Comparison of ENCODE assay signal across 14 cellular contexts in genomic region chr21:33042812-33043211, GRCh38. TPM values are rescaled to one million over a fixed set of nuclear protein-coding genes. Genes with fewer than 3 reads are reported as not detected.
DNase-seq lines count a peak whose midpoint lies in the region; ATAC-seq and TF ChIP-seq lines count a peak whose summit lies in the region.
"Had no signal": no experiment of that assay in that cellular context is flagged by ENCODE, and none has a peak within 500 bp of the region (broad histone marks: within the 10 kb centered on the region; RNA-seq: fewer than 3 reads in every experiment).

No MANE protein-coding gene starts in this region.

- no peaks in the 10 kb centered on the region for H3K9me3 Mint-ChIP-seq in activated CD8-positive, alpha-beta T cell treated with anti-CD3 and anti-CD28 coated beads for 36 hours
- H3K9me3 Mint-ChIP-seq: activated naive CD4-positive, alpha-beta T cell treated with anti-CD3 and anti-CD28 coated beads, Interleukin-2, amount 10 ng/mL, durations not matched to agents 7 days and 5 days had no signal

- intact Hi-C loops in activated CD8-positive, alpha-beta T cell treated with anti-CD3 and anti-CD28 coated beads for 36 hours (cut with micrococcal nuclease) = no loop called here

- H3K27me3 Mint-ChIP-seq in activated CD8-positive, alpha-beta T cell treated with anti-CD3 and anti-CD28 coated beads for 36 hours = peaks cover 36% of the 10 kb centered on the region

- CTCF ChIA-PET in HEK293 (lab: Yijun Ruan, JAX) = interaction anchor here (0.9 to 1.9 kb wide), 4 partner anchors 17 to 84 kb away, joined by 3 to 11 read pairs (median 7); partner anchors contain the start of gene OLIG2
- CTCF ChIA-PET in activated CD8-positive, alpha-beta T cell treated with anti-CD3 and anti-CD28 coated beads for 36 hours (lab: Charles Lee) = interaction anchor here (1.2 kb wide), 1 partner anchor 16 kb away, joined by 3 read pairs; no protein-coding TSS in a partner anchor

- no peak overlapping the region for H3K4me3 Mint-ChIP-seq in activated CD8-positive, alpha-beta T cell treated with anti-CD3 and anti-CD28 coated beads for 36 hours
- H3K4me3 Mint-ChIP-seq: activated CD8-positive, alpha-beta T cell treated with anti-CD3 and anti-CD28 coated beads, Interleukin-2, amount 10 ng/mL, durations not matched to agents 7 days and 5 days; activated naive CD4-positive, alpha-beta T cell treated with anti-CD3 and anti-CD28 coated beads, Interleukin-2, amount 10 ng/mL, durations not matched to agents 7 days and 5 days had no signal

- TF ChIP-seq CTCF in AG09309 (IDR thresholded peaks at IDR 0.05; ENCODE audit: control insufficient read depth, insufficient read depth, low read depth, low read length, missing control alignments) (no peak), HEK293 (tag by site-specific recombination; IDR thresholded peaks at IDR 0.05) (no peak)
- TF ChIP-seq CTCF in activated CD8-positive, alpha-beta T cell treated with anti-CD3 and anti-CD28 coated beads for 36 hours (IDR thresholded peaks at IDR 0.05) = no peak

- ATAC-seq in HG03432 (IDR thresholded peaks at IDR 0.05; ENCODE audit: unreplicated experiment) = no peak
- ATAC-seq in activated CD8-positive, alpha-beta T cell treated with anti-CD3 and anti-CD28 coated beads for 36 hours = no peak
- ATAC-seq in GM18502 (IDR thresholded peaks at IDR 0.05; ENCODE audit: poor library complexity, unreplicated experiment) = no peak
- ATAC-seq: activated CD8-positive, alpha-beta T cell treated with anti-CD3 and anti-CD28 coated beads, Interleukin-2, amount 10 ng/mL, durations not matched to agents 7 days and 5 days had no signal

- no peak overlapping the region for H3K27ac Mint-ChIP-seq in activated CD8-positive, alpha-beta T cell treated with anti-CD3 and anti-CD28 coated beads for 36 hours
- H3K27ac Mint-ChIP-seq: activated CD8-positive, alpha-beta T cell treated with anti-CD3 and anti-CD28 coated beads, Interleukin-2, amount 10 ng/mL, durations not matched to agents 7 days and 5 days; activated naive CD4-positive, alpha-beta T cell treated with anti-CD3 and anti-CD28 coated beads, Interleukin-2, amount 10 ng/mL, durations not matched to agents 7 days and 5 days had no signal

- no peaks in the 10 kb centered on the region for H3K4me1 Mint-ChIP-seq in activated CD8-positive, alpha-beta T cell treated with anti-CD3 and anti-CD28 coated beads for 36 hours (ENCODE audit: low read depth)
- H3K4me1 Mint-ChIP-seq: activated naive CD4-positive, alpha-beta T cell treated with anti-CD3 and anti-CD28 coated beads, Interleukin-2, amount 10 ng/mL, durations not matched to agents 7 days and 5 days had no signal

- no peaks in the 10 kb centered on the region for H3K9me3 ChIP-seq in HEK293 (ENCODE audit: control insufficient read depth, insufficient read depth, low read depth, low read length)

- H3K27ac ChIP-seq in HEK293 (ENCODE audit: extremely low read depth, low read depth, low read length) = no peak overlapping the region
- H3K27ac ChIP-seq: dorsolateral prefrontal cortex had no signal

- no peaks in the 10 kb centered on the region for H3K36me3 ChIP-seq in HEK293 (ENCODE audit: control insufficient read depth in 2 of 2, insufficient read depth in 1 of 2, low read length in 2 of 2)

- POLR2A ChIA-PET in HEK293 (lab: Yijun Ruan, JAX) = interaction anchor here (1.0 to 1.5 kb wide), 2 partner anchors 17 to 36 kb away, joined by 3 to 5 read pairs; partner anchors contain the start of gene OLIG2
- POLR2A ChIA-PET in activated CD8-positive, alpha-beta T cell treated with anti-CD3 and anti-CD28 coated beads for 36 hours (lab: Charles Lee) = no interaction called here

- no peaks in the 10 kb centered on the region for H3K36me3 Mint-ChIP-seq in activated CD8-positive, alpha-beta T cell treated with anti-CD3 and anti-CD28 coated beads for 36 hours (ENCODE audit: low read depth)
- H3K36me3 Mint-ChIP-seq: activated naive CD4-positive, alpha-beta T cell treated with anti-CD3 and anti-CD28 coated beads, Interleukin-2, amount 10 ng/mL, durations not matched to agents 7 days and 5 days had no signal

- H3K4me1 ChIP-seq in HEK293 (ENCODE audit: control insufficient read depth, insufficient read depth, low read length) = peaks cover 3% of the 10 kb centered on the region; the same call in 1 of the 2 replicates

- peak; percentile 1 for DNase-seq in AG09309 (ENCODE audit: low read depth)
- DNase-seq in amniotic epithelial cell (ENCODE audit: low read depth) = peak; percentile 89
- peak; percentile 94 for DNase-seq in kidney tubule cell (ENCODE audit: low spot score)
- no peak for DNase-seq in G401 (ENCODE audit: low spot score)
- DNase-seq in activated CD8-positive, alpha-beta T cell treated with anti-CD3 and anti-CD28 coated beads for 36 hours = no peak
- DNase-seq: activated CD8-positive, alpha-beta T cell treated with anti-CD3 and anti-CD28 coated beads, Interleukin-2, amount 10 ng/mL, durations not matched to agents 7 days and 5 days; activated naive CD4-positive, alpha-beta T cell treated with anti-CD3 and anti-CD28 coated beads, Interleukin-2, amount 10 ng/mL, durations not matched to agents 7 days and 5 days; dorsolateral prefrontal cortex; NCI-H1048 had no signal

- in situ Hi-C loops in G401 (cut with HindIII; ENCODE audit: low sequenced_read_pairs) = no loop called here

- H3K4me3 ChIP-seq in AG09309 (ENCODE audit: control insufficient read depth, low read depth, low read length) (no peak overlapping the region), HEK293 (ENCODE audit: low read depth, low read length) (no peak overlapping the region)
- H3K4me3 ChIP-seq: dorsolateral prefrontal cortex had no signal

TF ChIP-seq in HEK293, 187 proteins besides CTCF, POLR2A, EP300 and RAD21 (continues in another document):
- no peak for TF ChIP-seq GLIS1 (tag by site-specific recombination; IDR thresholded peaks at IDR 0.05)
- TF ChIP-seq ZNF214 (tag by site-specific recombination; IDR thresholded peaks at IDR 0.05; ENCODE audit: borderline replicate concordance) = no peak
- no peak for TF ChIP-seq ZSCAN5A (tag by site-specific recombination; IDR thresholded peaks at IDR 0.05)
- TF ChIP-seq ZNF600 (tag by site-specific recombination; IDR thresholded peaks at IDR 0.05) = 0 out of 2 replicates have a peak, but pooled peaks have one; percentile 22
- 0 out of 2 replicates have a peak, but pooled peaks have one; percentile 49 for TF ChIP-seq ZEB2 (tag by site-specific recombination; IDR thresholded peaks at IDR 0.05)
- no peak for TF ChIP-seq ZBTB48 (tag by site-specific recombination; IDR thresholded peaks at IDR 0.05)
- TF ChIP-seq ZNF660 (tag by site-specific recombination; IDR thresholded peaks at IDR 0.05) = peak; percentile 82; the same call in 1 of the 2 replicates
- TF ChIP-seq ZNF629 (tag by site-specific recombination; IDR thresholded peaks at IDR 0.05) = peak; percentile 86
- TF ChIP-seq ZNF626 (tag by site-specific recombination; IDR thresholded peaks at IDR 0.05) = no peak
- peak; percentile 69 for TF ChIP-seq ZBTB17 (tag by site-specific recombination; IDR thresholded peaks at IDR 0.05)
- peak; percentile 70 for TF ChIP-seq ZNF692 (tag by site-specific recombination; IDR thresholded peaks at IDR 0.05)
- TF ChIP-seq BCL11A (tag by site-specific recombination; IDR thresholded peaks at IDR 0.05; ENCODE audit: low read depth) = no peak
- TF ChIP-seq ZNF239 (tag by site-specific recombination; IDR thresholded peaks at IDR 0.05) = no peak
- TF ChIP-seq KLF7 (tag by site-specific recombination; IDR thresholded peaks at IDR 0.05; ENCODE audit: borderline replicate concordance) = no peak
- TF ChIP-seq ZXDB (tag by site-specific recombination; IDR thresholded peaks at IDR 0.05) = peak; percentile 20; the same call in 1 of the 2 replicates

RNA-seq across cellular contexts. Expression of gene OLIG2, which starts 17.1 kb away (rescaled TPM):
- not detected in 2 replicates for total RNA-seq in G401 (2014; rRNA removed; shearing (Covaris generic))
- total RNA-seq in activated CD8-positive, alpha-beta T cell treated with anti-CD3 and anti-CD28 coated beads for 36 hours = not detected
- total RNA-seq: activated CD8-positive, alpha-beta T cell treated with anti-CD3 and anti-CD28 coated beads, Interleukin-2, amount 10 ng/mL, durations not matched to agents 7 days and 5 days; T-helper 1 cell treated with Interleukin-12 subunit alpha and Interleukin-12 subunit beta and Interleukin-4 antibody, amounts not matched to agents 30 ng/mL and 1 ng/mL, for 36 hours; urinary bladder had no signal

RNA-seq across cellular contexts. Expression of gene OLIG1, which starts 27.1 kb away (rescaled TPM):
- total RNA-seq in G401 (2014; rRNA removed; shearing (Covaris generic)) = not detected in 2 replicates
- total RNA-seq in activated CD8-positive, alpha-beta T cell treated with anti-CD3 and anti-CD28 coated beads for 36 hours = under 1 TPM in 1 of 2 experiments, not detected in 1; 0.61 TPM
- total RNA-seq: activated CD8-positive, alpha-beta T cell treated with anti-CD3 and anti-CD28 coated beads, Interleukin-2, amount 10 ng/mL, durations not matched to agents 7 days and 5 days; T-helper 1 cell treated with Interleukin-12 subunit alpha and Interleukin-12 subunit beta and Interleukin-4 antibody, amounts not matched to agents 30 ng/mL and 1 ng/mL, for 36 hours; urinary bladder had no signal

Comparison
In these comparisons a context has a peak if more than half of its experiments do, and no peak if none do; other contexts are left out.
1. DNase-seq: peak in AG09309 (single experiment), amniotic epithelial cell (single experiment) and kidney tubule cell (single experiment); none in G401 (single experiment) and activated CD8-positive, alpha-beta T cell treated with anti-CD3 and anti-CD28 coated beads for 36 hours (single experiment).